In the genomic region with DNA sequence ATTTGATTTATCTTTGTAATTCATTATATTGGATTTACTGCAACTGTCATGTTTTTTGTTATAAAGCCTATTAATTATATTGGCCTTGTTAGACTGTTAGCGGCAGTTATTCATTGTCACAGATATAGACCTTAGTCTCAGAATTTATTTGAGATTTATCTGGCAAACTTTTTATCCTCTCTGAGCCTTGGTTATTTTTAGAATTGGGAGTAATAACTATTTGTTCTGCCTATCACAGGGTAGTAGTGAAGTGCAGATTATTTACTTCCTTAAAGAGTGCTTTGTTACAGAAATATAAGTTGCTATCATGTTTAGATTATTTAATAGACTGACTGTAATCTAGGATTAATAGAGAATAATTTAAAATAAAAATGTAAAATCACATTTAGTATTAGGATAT, we compare ENCODE assay signal across 29 cellular contexts.
"Had no signal": no experiment of that assay in that cellular context is flagged by ENCODE, and none has a peak within 500 bp of the region (broad histone marks: within the 10 kb centered on the region; RNA-seq: fewer than 3 reads in every experiment).

No MANE protein-coding gene starts in this region.

- H3K27ac Mint-ChIP-seq: natural killer cell treated with Interleukin-12 subunit alpha and Interleukin-12 subunit beta and Interleukin-15 and Interleukin-18, amount 100 ng/mL, for 72 hours; nephron progenitor cell; progenitor cell of endocrine pancreas; stimulated activated effector memory CD8-positive, alpha-beta T cell treated with anti-CD3 and anti-CD28 coated beads, Interleukin-12 subunit alpha, Interleukin-12 subunit beta, amount 100 ng/mL, for 72 hours; stimulated activated naive B cell treated with anti-CD40 and anti-IgM and Interleukin-4, amounts not matched to agents 10 μg/mL and 1 μg/mL and 100 μg/mL, for 72 hours; stimulated activated naive CD8-positive, alpha-beta T cell treated with anti-CD3 and anti-CD28 coated beads, Interleukin-15, Interleukin-2, amounts not matched to agents 100 ng/mL and 50 ng/mL, for 24 hours had no signal

- H3K4me1 ChIP-seq: parathyroid adenoma, right lobe of liver, sigmoid colon, stomach, thyroid gland, tibial nerve, upper lobe of left lung, vagina had no signal

- H3K27ac ChIP-seq: neutrophil, parathyroid adenoma, psoas muscle, right lobe of liver, sigmoid colon, stomach, thoracic aorta, thyroid gland, tibial nerve, upper lobe of left lung, vagina had no signal

- H3K27me3 ChIP-seq: neutrophil, right lobe of liver, sigmoid colon, stomach, thyroid gland, tibial nerve, upper lobe of left lung, vagina had no signal

- FAIRE-seq: urothelium cell line had no signal

- H3K4me3 ChIP-seq: psoas muscle, right lobe of liver, sigmoid colon, stomach, thoracic aorta, thyroid gland, tibial nerve, upper lobe of left lung, vagina had no signal

- DNase-seq: nephron progenitor cell; nucleus accumbens; posterior cingulate gyrus; psoas muscle; right cardiac atrium; right lobe of liver; sigmoid colon; small intestine; stimulated activated CD4-positive, alpha-beta T cell treated with anti-CD3 and anti-CD28 coated beads, Interleukin-15, amount 100 ng/mL, for 24 hours; stimulated activated CD4-positive, alpha-beta T cell treated with anti-CD3 and anti-CD28 coated beads, Interleukin-2, amount 100 ng/mL, for 24 hours; stimulated activated CD4-positive, alpha-beta T cell treated with anti-CD3 and anti-CD28 coated beads, Interleukin-2, amount 100 ng/mL, for 48 hours; stimulated activated CD4-positive, alpha-beta T cell treated with anti-CD3 and anti-CD28 coated beads, Interleukin-4, amount 100 ng/mL, for 24 hours; stimulated activated naive B cell treated with anti-CD40 and anti-IgM and Interleukin-4, amounts not matched to agents 10 μg/mL and 1 μg/mL and 100 μg/mL, for 72 hours; stimulated activated naive CD4-positive, alpha-beta T cell treated with Interleukin-2 at 50 U/mL for 16 hours; stomach; thyroid gland; trophoblast cell; upper lobe of left lung had no signal

- H3K4me1 Mint-ChIP-seq: nephron progenitor cell; stimulated activated naive B cell treated with anti-CD40 and anti-IgM and Interleukin-4, amounts not matched to agents 10 μg/mL and 1 μg/mL and 100 μg/mL, for 72 hours had no signal

- H3K36me3 ChIP-seq: thyroid gland had no signal

- H3K4me3 Mint-ChIP-seq: natural killer cell treated with Interleukin-12 subunit alpha and Interleukin-12 subunit beta and Interleukin-15 and Interleukin-18, amount 100 ng/mL, for 72 hours; nephron progenitor cell; neural crest cell; stimulated activated effector memory CD8-positive, alpha-beta T cell treated with anti-CD3 and anti-CD28 coated beads, Interleukin-12 subunit alpha, Interleukin-12 subunit beta, amount 100 ng/mL, for 72 hours; stimulated activated naive B cell treated with anti-CD40 and anti-IgM and Interleukin-4, amounts not matched to agents 10 μg/mL and 1 μg/mL and 100 μg/mL, for 72 hours; stimulated activated naive CD8-positive, alpha-beta T cell treated with anti-CD3 and anti-CD28 coated beads, Interleukin-15, Interleukin-2, amounts not matched to agents 100 ng/mL and 50 ng/mL, for 24 hours had no signal

- H3K9me3 ChIP-seq: neutrophil, thyroid gland had no signal

- H3K27me3 Mint-ChIP-seq: natural killer cell treated with Interleukin-12 subunit alpha and Interleukin-12 subunit beta and Interleukin-15 and Interleukin-18, amount 100 ng/mL, for 72 hours; progenitor cell of endocrine pancreas; stimulated activated naive B cell treated with anti-CD40 and anti-IgM and Interleukin-4, amounts not matched to agents 10 μg/mL and 1 μg/mL and 100 μg/mL, for 72 hours; stimulated activated naive CD8-positive, alpha-beta T cell treated with anti-CD3 and anti-CD28 coated beads, Interleukin-15, Interleukin-2, amounts not matched to agents 100 ng/mL and 50 ng/mL, for 24 hours had no signal

- ATAC-seq: natural killer cell treated with Interleukin-12 subunit alpha and Interleukin-12 subunit beta and Interleukin-15 and Interleukin-18, amount 100 ng/mL, for 72 hours; right cardiac atrium; right lobe of liver; stimulated activated effector memory CD8-positive, alpha-beta T cell treated with anti-CD3 and anti-CD28 coated beads, Interleukin-12 subunit alpha, Interleukin-12 subunit beta, amount 100 ng/mL, for 72 hours; stimulated activated naive B cell treated with anti-CD40 and anti-IgM and Interleukin-4, amounts not matched to agents 10 μg/mL and 1 μg/mL and 100 μg/mL, for 72 hours had no signal
